ENCODE assay signal across 13 cellular contexts in the genomic region with DNA sequence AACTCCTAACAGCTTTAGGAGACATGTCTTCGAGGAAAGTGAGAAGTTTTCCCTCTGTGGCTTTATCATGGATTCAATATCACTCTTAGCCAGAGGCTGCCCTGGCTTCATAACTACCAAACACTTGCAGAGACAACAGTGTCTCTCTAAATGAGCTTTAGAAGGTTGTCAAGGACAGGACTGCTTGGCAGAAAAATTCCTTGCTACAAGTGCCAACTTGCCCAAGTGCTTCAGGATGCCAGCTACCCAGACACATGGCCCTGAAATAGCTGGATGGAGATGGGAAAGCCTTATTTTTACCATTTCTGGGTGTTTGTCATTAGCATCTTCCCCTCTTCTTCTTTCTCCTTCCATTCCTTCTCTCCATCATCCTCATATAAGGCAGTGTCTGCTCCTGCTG.
DNase-seq lines count a peak whose midpoint lies in the region; ATAC-seq and TF ChIP-seq lines count a peak whose summit lies in the region.
"Had no signal": no experiment of that assay in that cellular context is flagged by ENCODE, and none has a peak within 500 bp of the region (broad histone marks: within the 10 kb centered on the region; RNA-seq: fewer than 3 reads in every experiment).

No MANE protein-coding gene starts in this region.

- no peaks in the 10 kb centered on the region for H3K9me3 Mint-ChIP-seq in stimulated activated naive CD8-positive, alpha-beta T cell treated with anti-CD3 and anti-CD28 coated beads, Interleukin-15, Interleukin-2, amounts not matched to agents 100 ng/mL and 50 ng/mL, for 24 hours
- no peaks in the 10 kb centered on the region for H3K9me3 Mint-ChIP-seq in MCF 10A (ENCODE audit: unreplicated experiment)
- H3K9me3 Mint-ChIP-seq: H9 had no signal

- BruUV-seq in MCF 10A (replicated peaks; lab: Mats Ljungman, UMichigan): no TSS peak

- peak overlapping the region; percentile 70 for H3K27ac Mint-ChIP-seq in stimulated activated naive CD8-positive, alpha-beta T cell treated with anti-CD3 and anti-CD28 coated beads, Interleukin-15, Interleukin-2, amounts not matched to agents 100 ng/mL and 50 ng/mL, for 24 hours
- H3K27ac Mint-ChIP-seq in MCF 10A (ENCODE audit: low read depth, unreplicated experiment): no peak overlapping the region
- H3K27ac Mint-ChIP-seq: H9 had no signal

- no peaks in the 10 kb centered on the region for H3K36me3 Mint-ChIP-seq in stimulated activated naive CD8-positive, alpha-beta T cell treated with anti-CD3 and anti-CD28 coated beads, Interleukin-15, Interleukin-2, amounts not matched to agents 100 ng/mL and 50 ng/mL, for 24 hours (ENCODE audit: low read depth)
- H3K36me3 Mint-ChIP-seq in MCF 10A (ENCODE audit: insufficient read depth, unreplicated experiment): peaks cover 6% of the 10 kb centered on the region

- H3K36me3 ChIP-seq in upper lobe of left lung: no peaks in the 10 kb centered on the region

- H3K4me3 Mint-ChIP-seq in stimulated activated naive CD8-positive, alpha-beta T cell treated with anti-CD3 and anti-CD28 coated beads, Interleukin-15, Interleukin-2, amounts not matched to agents 100 ng/mL and 50 ng/mL, for 24 hours: no peak overlapping the region
- H3K4me3 Mint-ChIP-seq in MCF 10A (ENCODE audit: unreplicated experiment): no peak overlapping the region
- H3K4me3 Mint-ChIP-seq: H9 had no signal

- TF ChIP-seq CTCF in MCF 10A (IDR thresholded peaks at IDR 0.05; ENCODE audit: unreplicated experiment) (no peak), upper lobe of left lung (IDR thresholded peaks at IDR 0.05) (no peak)

- no peak for ATAC-seq in stimulated activated naive CD8-positive, alpha-beta T cell treated with anti-CD3 and anti-CD28 coated beads, Interleukin-15, Interleukin-2, amounts not matched to agents 100 U/mL and 50 U/mL, for 24 hours
- ATAC-seq in upper lobe of left lung (ENCODE audit: low FRiP score in 2 of 2): no peak

- peaks cover 4% of the 10 kb centered on the region for H3K27me3 Mint-ChIP-seq in stimulated activated naive CD8-positive, alpha-beta T cell treated with anti-CD3 and anti-CD28 coated beads, Interleukin-15, Interleukin-2, amounts not matched to agents 100 ng/mL and 50 ng/mL, for 24 hours
- no peaks in the 10 kb centered on the region for H3K27me3 Mint-ChIP-seq in MCF 10A (ENCODE audit: insufficient read depth, unreplicated experiment)

- TF ChIP-seq POLR2A in upper lobe of left lung (IDR thresholded peaks at IDR 0.05): no peak

- H3K4me3 ChIP-seq in upper lobe of left lung: no peak overlapping the region

- no peaks in the 10 kb centered on the region for H3K27me3 ChIP-seq in upper lobe of left lung

- 70 to 79% methylated on average over 1 of the region's 1 CpG for WGBS in upper lobe of left lung, 2 donors

- intact Hi-C loops in MCF 10A (cut with micrococcal nuclease): no loop called here

- peaks cover 48% of the 10 kb centered on the region for H3K4me1 Mint-ChIP-seq in stimulated activated naive CD8-positive, alpha-beta T cell treated with anti-CD3 and anti-CD28 coated beads, Interleukin-15, Interleukin-2, amounts not matched to agents 100 ng/mL and 50 ng/mL, for 24 hours (ENCODE audit: low read depth)
- peaks cover 19% of the 10 kb centered on the region for H3K4me1 Mint-ChIP-seq in MCF 10A (ENCODE audit: insufficient read depth, unreplicated experiment)

- CTCF ChIA-PET in MCF 10A (lab: Yijun Ruan, JAX): interaction anchor here (1.1 kb wide), 1 partner anchor 64 kb away, joined by 3 read pairs; no protein-coding TSS in a partner anchor

- DNase-seq in DMS79 treated with DMSO at 0.1 percent for 48 hours (lab: John Stamatoyannopoulos, UW) (peak; percentile 6), DMS79 (lab: John Stamatoyannopoulos, UW) (no peak), MCF 10A (ENCODE audit: unreplicated experiment) (peak; percentile 68), superior temporal gyrus (ENCODE audit: extremely low spot score) (peak; percentile 15), upper lobe of left lung (no peak), NCI-H774 (lab: John Stamatoyannopoulos, UW) (no peak)
- DNase-seq in stimulated activated naive CD8-positive, alpha-beta T cell treated with anti-CD3 and anti-CD28 coated beads, Interleukin-15, Interleukin-2, amounts not matched to agents 100 U/mL and 50 U/mL, for 24 hours: no peak
- DNase-seq: 8988T, DMS153, H9, NCI-H2107, NCI-H510A had no signal

- no peaks in the 10 kb centered on the region for H3K4me1 ChIP-seq in upper lobe of left lung

- no peak overlapping the region for H3K27ac ChIP-seq in upper lobe of left lung

- no peaks in the 10 kb centered on the region for H3K9me3 ChIP-seq in upper lobe of left lung

- TF ChIP-seq EP300 in upper lobe of left lung (IDR thresholded peaks at IDR 0.05): no peak

- POLR2A ChIA-PET in MCF 10A (lab: Yijun Ruan, JAX): interaction anchor here (1.2 kb wide), 2 partner anchors 25 to 35 kb away, joined by 3 to 7 read pairs; no protein-coding TSS in a partner anchor

Comparison
In these comparisons a context has a peak if more than half of its experiments do, and no peak if none do; other contexts are left out.
1. DNase-seq: peak in DMS79 treated with DMSO at 0.1 percent for 48 hours (single experiment), MCF 10A (single experiment) and superior temporal gyrus (single experiment); none in DMS79 (single experiment), stimulated activated naive CD8-positive, alpha-beta T cell treated with anti-CD3 and anti-CD28 coated beads, Interleukin-15, Interleukin-2, amounts not matched to agents 100 U/mL and 50 U/mL, for 24 hours (single experiment), upper lobe of left lung (0 of 2) and NCI-H774 (single experiment).